Comparison of ENCODE assay signal across 1 cellular context in genomic region chr5:95624368-95624767, GRCh38.
TF ChIP-seq lines count a peak whose summit lies in the region.

No MANE protein-coding gene starts in this region.

TF ChIP-seq in K562, 482 proteins besides CTCF, POLR2A, EP300 and RAD21:
- TF ChIP-seq YY1 (IDR thresholded peaks at IDR 0.05; ENCODE audit: borderline replicate concordance in 1 of 3, control insufficient read depth in 1 of 3, extremely low read depth in 1 of 3, insufficient read depth in 3 of 3, insufficient read length in 1 of 3, insufficient replicate concordance in 2 of 3, low read depth in 1 of 3, low read length in 2 of 3) (peak in 2 of 3 experiments; percentile 43 to 86), SP2 (IDR thresholded peaks at IDR 0.05; ENCODE audit: extremely low read depth, low read depth, low read length, poor library complexity, severe bottlenecking) (no peak), ZNF212 (CRISPR knock-in tag; IDR thresholded peaks at IDR 0.05) (no peak), KAT8 (IDR thresholded peaks at IDR 0.05; ENCODE audit: low read depth) (peak; percentile 55; the same call in 1 of the 2 replicates), KLF13 (tag; IDR thresholded peaks at IDR 0.05; ENCODE audit: borderline replicate concordance, low read depth) (no peak), CHD1 (IDR thresholded peaks at IDR 0.05; ENCODE audit: low read length) (no peak)
